ENCODE assay signal across 1 cellular context in the genomic region with DNA sequence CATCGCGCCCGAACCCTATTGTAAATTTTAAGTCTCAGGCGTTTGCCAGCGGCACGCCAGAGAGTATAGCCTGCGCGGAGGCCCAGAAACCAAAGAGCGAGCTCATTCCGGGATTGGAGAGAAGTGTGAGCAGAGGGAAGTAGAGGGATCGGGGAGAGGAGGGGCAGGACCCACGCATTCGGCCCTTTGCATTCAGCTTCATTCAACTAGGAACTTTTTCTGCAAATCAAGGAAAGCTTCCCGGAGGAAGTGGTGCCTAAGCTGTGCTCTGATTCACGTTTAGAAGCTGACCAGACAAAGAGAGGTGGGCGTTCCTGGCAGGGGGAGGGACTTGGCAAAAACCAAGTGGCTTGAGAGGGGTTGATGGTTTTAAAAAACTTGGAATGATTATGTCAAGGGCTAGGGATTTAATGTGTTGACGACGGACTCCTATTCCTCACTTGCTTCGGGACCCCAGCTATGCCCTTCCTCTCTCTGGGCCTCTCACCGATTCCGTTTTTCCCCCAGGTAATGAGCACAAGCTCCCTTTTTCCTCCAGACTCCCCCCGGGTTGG.
TF ChIP-seq lines count a peak whose summit lies in the region.

No MANE protein-coding gene starts in this region.

TF ChIP-seq in H1, 55 proteins besides CTCF, POLR2A, EP300 and RAD21:
- TF ChIP-seq SP1 (IDR thresholded peaks at IDR 0.05; ENCODE audit: low read depth, low read length) (peak; percentile 73), CHD2 (IDR thresholded peaks at IDR 0.05; ENCODE audit: low read length) (0 out of 2 replicates have a peak, but pooled peaks have one; percentile 38), CHD1 (IDR thresholded peaks at IDR 0.05; ENCODE audit: low read depth, low read length) (peak; percentile 96), SIN3A (conservative IDR thresholded peaks at IDR 0.05 in 1 of 2, IDR thresholded peaks at IDR 0.05 in 1 of 2; ENCODE audit: low read depth in 1 of 2, low read length in 2 of 2) (peak in 1 of 2 experiments; percentile 34; a peak in 1 of 4 replicates), TCF12 (IDR thresholded peaks at IDR 0.05; ENCODE audit: low read depth, low read length) (no peak), ASH2L (IDR thresholded peaks at IDR 0.05; ENCODE audit: low read length) (peak; percentile 76), CREB1 (IDR thresholded peaks at IDR 0.05) (no peak), TBP (IDR thresholded peaks at IDR 0.05; ENCODE audit: low read depth, low read length) (peak; percentile 96), KDM5A (IDR thresholded peaks at IDR 0.05; ENCODE audit: low read length) (no peak), SP2 (IDR thresholded peaks at IDR 0.05; ENCODE audit: low read length) (no peak), EGR1 (IDR thresholded peaks at IDR 0.05; ENCODE audit: borderline replicate concordance, low read depth, low read length) (peak; percentile 76; the same call in 1 of the 2 replicates), TEAD4 (IDR thresholded peaks at IDR 0.05; ENCODE audit: low read depth, low read length) (no peak), SP4 (IDR thresholded peaks at IDR 0.05; ENCODE audit: low read length) (no peak), HDAC2 (IDR thresholded peaks at IDR 0.05; ENCODE audit: borderline replicate concordance in 1 of 2, low read depth in 2 of 2, low read length in 2 of 2) (no peak), CBX8 (IDR thresholded peaks at IDR 0.05; ENCODE audit: borderline replicate concordance, low read depth, low read length) (no peak), TAF1 (IDR thresholded peaks at IDR 0.05; ENCODE audit: low read depth, low read length) (peak; percentile 98), ZNF274 (IDR thresholded peaks at IDR 0.05; ENCODE audit: borderline replicate concordance, extremely low read depth, low read length) (no peak), SRF (IDR thresholded peaks at IDR 0.05; ENCODE audit: low read depth, low read length) (no peak), JUN (IDR thresholded peaks at IDR 0.05; ENCODE audit: low read depth, low read length) (no peak), RBBP5 (IDR thresholded peaks at IDR 0.05; ENCODE audit: borderline replicate concordance, low read depth, low read length) (no peak), CBX5 (IDR thresholded peaks at IDR 0.05; ENCODE audit: low read depth, low read length) (no peak), KDM1A (IDR thresholded peaks at IDR 0.05; ENCODE audit: borderline replicate concordance, low read length) (no peak), CEBPB (IDR thresholded peaks at IDR 0.05; ENCODE audit: low read depth, low read length) (no peak), TAF7 (optimal IDR thresholded peaks at IDR 0.05; ENCODE audit: borderline replicate concordance, low read depth, low read length) (peak; percentile 89), YY1 (IDR thresholded peaks at IDR 0.05; ENCODE audit: low read depth, low read length) (no peak), GTF2F1 (IDR thresholded peaks at IDR 0.05; ENCODE audit: borderline replicate concordance, low read depth, low read length) (no peak), PHF8 (conservative IDR thresholded peaks at IDR 0.05; ENCODE audit: low read depth, low read length) (peak; percentile 90), MAFK (IDR thresholded peaks at IDR 0.05; ENCODE audit: low read depth, low read length) (0 out of 2 replicates have a peak, but pooled peaks have one; percentile 12), BRCA1 (IDR thresholded peaks at IDR 0.05; ENCODE audit: low read depth, low read length) (no peak), EZH2 (IDR thresholded peaks at IDR 0.05; ENCODE audit: low read depth, low read length, severe bottlenecking) (no peak), HDAC6 (IDR thresholded peaks at IDR 0.05; ENCODE audit: low read depth, low read length) (no peak), POLR2AphosphoS5 (IDR thresholded peaks at IDR 0.05; ENCODE audit: low read depth, low read length) (peak; percentile 96), BCL11A (IDR thresholded peaks at IDR 0.05; ENCODE audit: low read depth in 2 of 2, low read length in 2 of 2) (no peak), JUND (IDR thresholded peaks at IDR 0.05; ENCODE audit: low read length) (peak; percentile 94), CTBP2 (IDR thresholded peaks at IDR 0.05; ENCODE audit: borderline replicate concordance, insufficient read depth, insufficient read length, low read length) (no peak)
- TF ChIP-seq, protein P1, sequence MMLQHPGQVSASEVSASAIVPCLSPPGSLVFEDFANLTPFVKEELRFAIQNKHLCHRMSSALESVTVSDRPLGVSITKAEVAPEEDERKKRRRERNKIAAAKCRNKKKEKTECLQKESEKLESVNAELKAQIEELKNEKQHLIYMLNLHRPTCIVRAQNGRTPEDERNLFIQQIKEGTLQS (IDR thresholded peaks at IDR 0.05; ENCODE audit: insufficient read depth, low read depth, low read length) = no peak
- TF ChIP-seq, protein P2, sequence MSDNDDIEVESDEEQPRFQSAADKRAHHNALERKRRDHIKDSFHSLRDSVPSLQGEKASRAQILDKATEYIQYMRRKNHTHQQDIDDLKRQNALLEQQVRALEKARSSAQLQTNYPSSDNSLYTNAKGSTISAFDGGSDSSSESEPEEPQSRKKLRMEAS (IDR thresholded peaks at IDR 0.05) = peak; percentile 5; the same call in 1 of the 2 replicates
